Comparison of ENCODE assay signal across 20 cellular contexts in genomic region chr3:150543128-150543527, GRCh38. TPM values are rescaled to one million over a fixed set of nuclear protein-coding genes. Genes with fewer than 3 reads are reported as not detected.
A peak's percentile ranks its signal among the peaks of the same experiment; 100 is the strongest.
DNase-seq lines count a peak whose midpoint lies in the region; ATAC-seq and TF ChIP-seq lines count a peak whose summit lies in the region.
"Had no signal": no experiment of that assay in that cellular context is flagged by ENCODE, and none has a peak within 500 bp of the region (broad histone marks: within the 10 kb centered on the region; RNA-seq: fewer than 3 reads in every experiment).

No MANE protein-coding gene starts in this region.

- H3K27ac Mint-ChIP-seq in natural killer cell (peak overlapping the region; percentile 97), memory B cell (peak overlapping the region; percentile 81)
- peak overlapping the region in 1 of 2 donors; percentile 94 for H3K27ac Mint-ChIP-seq in natural killer cell treated with Interleukin-12 subunit alpha and Interleukin-12 subunit beta and Interleukin-15 and Interleukin-18, amount 100 ng/mL, for 72 hours
- H3K27ac Mint-ChIP-seq: activated naive CD8-positive, alpha-beta T cell treated with anti-CD3 and anti-CD28 coated beads, Interleukin-2, amount 10 ng/mL, durations not matched to agents 7 days and 5 days had no signal

- no peak overlapping the region for H3K4me3 Mint-ChIP-seq in natural killer cell
- no peak overlapping the region for H3K4me3 Mint-ChIP-seq in natural killer cell treated with Interleukin-12 subunit alpha and Interleukin-12 subunit beta and Interleukin-15 and Interleukin-18, amount 100 ng/mL, for 72 hours
- H3K4me3 Mint-ChIP-seq in memory B cell = no peak overlapping the region
- H3K4me3 Mint-ChIP-seq: activated naive CD8-positive, alpha-beta T cell treated with anti-CD3 and anti-CD28 coated beads, Interleukin-2, amount 10 ng/mL, durations not matched to agents 7 days and 5 days had no signal

- ATAC-seq in natural killer cell (no peak), memory B cell (ENCODE audit: low read depth) (no peak), HG03354 (IDR thresholded peaks at IDR 0.05; ENCODE audit: poor library complexity, severe bottlenecking, unreplicated experiment) (no peak)
- ATAC-seq in natural killer cell treated with Interleukin-12 subunit alpha and Interleukin-12 subunit beta and Interleukin-15 and Interleukin-18, amount 100 ng/mL, for 72 hours = no peak

- DNase-seq in natural killer cell (no peak), memory B cell (ENCODE audit: low spot score in 2 of 2) (no peak), SW480 (ENCODE audit: low spot score) (no peak), DMS153 (lab: John Stamatoyannopoulos, UW) (no peak), EL (no peak)
- DNase-seq in natural killer cell treated with Interleukin-12 subunit alpha and Interleukin-12 subunit beta and Interleukin-15 and Interleukin-18, amount 100 ng/mL, for 72 hours (ENCODE audit: low spot score) = no peak
- DNase-seq: activated CD4-positive, alpha-beta T cell treated with anti-CD3 and anti-CD28 coated beads, Interleukin-2, amount 10 ng/mL, durations not matched to agents 24 days and 14 days; activated naive CD8-positive, alpha-beta T cell treated with anti-CD3 and anti-CD28 coated beads, Interleukin-2, amount 10 ng/mL, durations not matched to agents 7 days and 5 days; DMS79 treated with DMSO at 0.1 percent for 48 hours; hypothalamus; Kasumi-1; mesenchymal stem cell; naive B cell; NCI-H1436 treated with DMSO at 0.1 percent for 48 hours; NCI-H524 treated with DMSO at 0.1 percent for 48 hours; small intestine; stimulated activated CD4-positive, alpha-beta T cell treated with anti-CD3 and anti-CD28 coated beads, Interleukin-4, amount 100 ng/mL, for 24 hours had no signal

- H3K4me1 Mint-ChIP-seq in natural killer cell = peaks cover 56 to 61% of the 10 kb centered on the region in 2 donors
- peaks cover 33 to 37% of the 10 kb centered on the region in 2 donors for H3K4me1 Mint-ChIP-seq in natural killer cell treated with Interleukin-12 subunit alpha and Interleukin-12 subunit beta and Interleukin-15 and Interleukin-18, amount 100 ng/mL, for 72 hours (ENCODE audit: low read depth in 2 of 2)
- peaks cover 15% of the 10 kb centered on the region for H3K4me1 Mint-ChIP-seq in memory B cell

- H3K27me3 Mint-ChIP-seq in natural killer cell (ENCODE audit: low read depth in 2 of 2) (no peaks in the 10 kb centered on the region), memory B cell (no peaks in the 10 kb centered on the region)
- H3K27me3 Mint-ChIP-seq in natural killer cell treated with Interleukin-12 subunit alpha and Interleukin-12 subunit beta and Interleukin-15 and Interleukin-18, amount 100 ng/mL, for 72 hours = no peaks in the 10 kb centered on the region
- H3K27me3 Mint-ChIP-seq: activated CD4-positive, alpha-beta T cell treated with anti-CD3 and anti-CD28 coated beads, Interleukin-2, amount 10 ng/mL, durations not matched to agents 24 days and 14 days; activated naive CD8-positive, alpha-beta T cell treated with anti-CD3 and anti-CD28 coated beads, Interleukin-2, amount 10 ng/mL, durations not matched to agents 7 days and 5 days; naive B cell had no signal

- intact Hi-C loops in natural killer cell (cut with micrococcal nuclease) = no loop called here

- no peak for TF ChIP-seq CTCF in natural killer cell (IDR thresholded peaks at IDR 0.05)
- TF ChIP-seq CTCF in VCaP (conservative IDR thresholded peaks at IDR 0.05) = no peak

- H3K9me3 Mint-ChIP-seq in natural killer cell = no peaks in the 10 kb centered on the region
- H3K9me3 Mint-ChIP-seq in natural killer cell treated with Interleukin-12 subunit alpha and Interleukin-12 subunit beta and Interleukin-15 and Interleukin-18, amount 100 ng/mL, for 72 hours = no peaks in the 10 kb centered on the region
- no peaks in the 10 kb centered on the region for H3K9me3 Mint-ChIP-seq in memory B cell
- H3K9me3 Mint-ChIP-seq: activated CD4-positive, alpha-beta T cell treated with anti-CD3 and anti-CD28 coated beads, Interleukin-2, amount 10 ng/mL, durations not matched to agents 24 days and 14 days; activated naive CD8-positive, alpha-beta T cell treated with anti-CD3 and anti-CD28 coated beads, Interleukin-2, amount 10 ng/mL, durations not matched to agents 7 days and 5 days; naive B cell had no signal

- H3K27ac ChIP-seq in VCaP = peak overlapping the region; percentile 97
- H3K27ac ChIP-seq: suprapubic skin had no signal

- H3K36me3 Mint-ChIP-seq in natural killer cell (no peaks in the 10 kb centered on the region), memory B cell (peaks cover 6% of the 10 kb centered on the region)
- peaks cover 31% of the 10 kb centered on the region for H3K36me3 Mint-ChIP-seq in natural killer cell treated with Interleukin-12 subunit alpha and Interleukin-12 subunit beta and Interleukin-15 and Interleukin-18, amount 100 ng/mL, for 72 hours
- H3K36me3 Mint-ChIP-seq: naive B cell had no signal

RNA-seq across cellular contexts. Expression of gene SERP1, which starts 3.2 kb away (rescaled TPM):
- 100 to 1,000 TPM in 1 of 3 donors, 10 to 100 TPM in 2; 91.1 to 106 (median 94.9) TPM for total RNA-seq in natural killer cell
- 100 to 1,000 TPM; 104 to 148 TPM for total RNA-seq in natural killer cell treated with Interleukin-12 subunit alpha and Interleukin-12 subunit beta and Interleukin-15 and Interleukin-18, amount 100 ng/mL, for 72 hours

RNA-seq across cellular contexts. Expression of gene EIF2A, which starts 3.5 kb away (rescaled TPM):
- total RNA-seq in natural killer cell = 100 to 1,000 TPM; 102 to 124 (median 108) TPM
- 100 to 1,000 TPM in 1 of 2 donors, 10 to 100 TPM in 1; 98.0 to 114 TPM for total RNA-seq in natural killer cell treated with Interleukin-12 subunit alpha and Interleukin-12 subunit beta and Interleukin-15 and Interleukin-18, amount 100 ng/mL, for 72 hours

RNA-seq across cellular contexts. Expression of gene SELENOT, which starts 60.0 kb away (rescaled TPM):
- total RNA-seq in natural killer cell = 100 to 1,000 TPM; 121 to 142 (median 133) TPM
- 100 to 1,000 TPM in 1 of 2 donors, 10 to 100 TPM in 1; 72.4 to 147 TPM for total RNA-seq in natural killer cell treated with Interleukin-12 subunit alpha and Interleukin-12 subunit beta and Interleukin-15 and Interleukin-18, amount 100 ng/mL, for 72 hours
